ENCODE assay signal across 8 cellular contexts in the genomic region with DNA sequence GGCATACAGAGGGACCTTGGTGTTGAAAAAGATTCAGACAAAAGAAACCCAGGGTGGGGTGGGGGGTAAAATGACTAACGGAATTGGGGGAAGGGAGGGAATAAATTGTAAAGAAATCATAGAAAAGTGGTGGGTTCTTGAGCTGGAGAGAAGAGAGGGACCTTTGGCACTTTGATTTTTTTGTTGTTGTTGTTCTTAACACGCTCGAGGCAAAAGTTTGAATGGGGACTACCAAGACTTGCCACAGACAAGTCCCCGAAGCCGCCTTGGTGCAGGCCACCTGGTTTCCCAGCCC. TPM values are rescaled to one million over a fixed set of nuclear protein-coding genes. Genes with fewer than 3 reads are reported as not detected.
DNase-seq lines count a peak whose midpoint lies in the region; ATAC-seq, FAIRE-seq and TF ChIP-seq lines count a peak whose summit lies in the region.
"Had no signal": no experiment of that assay in that cellular context is flagged by ENCODE, and none has a peak within 500 bp of the region (broad histone marks: within the 10 kb centered on the region; RNA-seq: fewer than 3 reads in every experiment).

No MANE protein-coding gene starts in this region.

- H3K36me3 ChIP-seq in H7 (replicated peaks; ENCODE audit: control insufficient read depth, insufficient read depth, low read length) (no peaks in the 10 kb centered on the region), skeletal muscle tissue (ENCODE audit: control insufficient read depth in 3 of 3, insufficient read depth in 3 of 3, low read length in 3 of 3) (no peaks in the 10 kb centered on the region)

- H3K27me3 ChIP-seq in H7 (ENCODE audit: control insufficient read depth, insufficient read depth, low read length) (no peaks in the 10 kb centered on the region), skeletal muscle tissue (ENCODE audit: control insufficient read depth in 3 of 3, insufficient read depth in 3 of 3, low read length in 3 of 3) (peaks cover 47 to 56% (median 52%) of the 10 kb centered on the region in 3 donors)

- peaks cover 82% of the 10 kb centered on the region for H3K27me3 Mint-ChIP-seq in T-helper 17 cell

- peaks cover 24% of the 10 kb centered on the region for H3K4me1 Mint-ChIP-seq in T-helper 17 cell

- H3K27ac ChIP-seq in skeletal muscle tissue (ENCODE audit: low read depth, low read length), result peak overlapping the region; percentile 75
- H3K27ac ChIP-seq: PC-9 had no signal

- peak overlapping the region; percentile 93 for H3K4me3 ChIP-seq in H7 (ENCODE audit: insufficient read depth, low read depth, low read length)
- peak overlapping the region; percentile 61 to 83 for H3K4me3 ChIP-seq in foreskin fibroblast (ENCODE audit: low read depth in 1 of 2, low read length in 2 of 2)
- peak overlapping the region; percentile 69 to 78 (median 71) for H3K4me3 ChIP-seq in skeletal muscle tissue (ENCODE audit: low read length in 3 of 3)

- no peak for FAIRE-seq in GM12891 (lab: Jason Lieb, UNC)

- TF ChIP-seq POLR2A in GM12891 (IDR thresholded peaks at IDR 0.05; ENCODE audit: low read depth, low read length), result no peak

- H3K9me3 ChIP-seq in T-helper 17 cell (ENCODE audit: control insufficient read depth, low read length, poor library complexity, severe bottlenecking) (no peaks in the 10 kb centered on the region), skeletal muscle tissue (ENCODE audit: control insufficient read depth in 3 of 3, low read length in 3 of 3) (no peaks in the 10 kb centered on the region)

- peak overlapping the region; percentile 98 for H3K4me3 Mint-ChIP-seq in T-helper 17 cell

- ATAC-seq in T-helper 17 cell, result no peak

- no peak for TF ChIP-seq CTCF in foreskin fibroblast (IDR thresholded peaks at IDR 0.05; ENCODE audit: low read depth, low read length)

- peaks cover 27 to 33% (median 28%) of the 10 kb centered on the region in 3 donors for H3K4me1 ChIP-seq in skeletal muscle tissue (ENCODE audit: control insufficient read depth in 3 of 3, insufficient read depth in 3 of 3, low read length in 3 of 3)

- no peak overlapping the region for H3K27ac Mint-ChIP-seq in T-helper 17 cell

- H3K36me3 Mint-ChIP-seq in T-helper 17 cell (ENCODE audit: low read depth), result peaks cover 12% of the 10 kb centered on the region

- DNase-seq in H7 (peak; percentile 34), T-helper 17 cell (no peak), foreskin fibroblast (no peak), NCI-H510A treated with DMSO at 0.1 percent for 48 hours (lab: John Stamatoyannopoulos, UW) (no peak), GM12891 (ENCODE audit: insufficient read length, low spot score) (no peak)
- DNase-seq in central memory CD4-positive, alpha-beta T cell, result no peak
- DNase-seq: PC-9 had no signal

- peak overlapping the region; percentile 10 to 62 (median 60) for H3K9ac ChIP-seq in skeletal muscle tissue (ENCODE audit: low read depth in 1 of 3, low read length in 3 of 3)

TF ChIP-seq in GM12891, 5 proteins besides CTCF, POLR2A, EP300 and RAD21:
- TF ChIP-seq POLR2AphosphoS5 (IDR thresholded peaks at IDR 0.05; ENCODE audit: low read depth, low read length) (no peak), SPI1 (IDR thresholded peaks at IDR 0.05; ENCODE audit: low read depth, low read length) (no peak), PAX5 (IDR thresholded peaks at IDR 0.05; ENCODE audit: insufficient read depth, low read length, severe bottlenecking) (no peak), POU2F2 (IDR thresholded peaks at IDR 0.05; ENCODE audit: low read depth, low read length) (no peak), TAF1 (IDR thresholded peaks at IDR 0.05; ENCODE audit: low read depth, low read length) (no peak)

RNA-seq across cellular contexts. Expression of a gene that starts 0.6 kb away (rescaled TPM):
- total RNA-seq in H7 (2014; rRNA removed; shearing (Covaris generic)), result 85.8 and 119 TPM in 2 replicates
- total RNA-seq in T-helper 17 cell, result 10 to 100 TPM in 1 of 2 donors, 1 to 10 TPM in 1; 8.0 to 34.2 TPM
- total RNA-seq in skeletal muscle tissue, result 254 TPM
- 1.4 TPM for polyA plus RNA-seq in GM12891 (2012; ENCODE audit: low read depth, missing spikeins)
